9 cellular contexts compared by ENCODE assay signal in genomic region chr4:186472948-186473347, GRCh38.
DNase-seq lines count a peak whose midpoint lies in the region; ATAC-seq and TF ChIP-seq lines count a peak whose summit lies in the region.
"Had no signal": no experiment of that assay in that cellular context is flagged by ENCODE, and none has a peak within 500 bp of the region (broad histone marks: within the 10 kb centered on the region; RNA-seq: fewer than 3 reads in every experiment).

No MANE protein-coding gene starts in this region.

- no peaks in the 10 kb centered on the region for H3K4me1 ChIP-seq in foreskin keratinocyte
- no peaks in the 10 kb centered on the region for H3K4me1 ChIP-seq in testis

- no peak for TF ChIP-seq POLR2A in testis (IDR thresholded peaks at IDR 0.05)

- WGBS in testis, 2 donors: 29 to 48% methylated on average over 4 of the region's 4 CpGs

- POLR2A ChIA-PET in RWPE1 (lab: Yijun Ruan, JAX; ENCODE audit: low non-redundant PET): no interaction called here

- intact Hi-C loops in testis (cut with DNase I; ENCODE audit: low total_unique reads): no loop called here

- CTCF ChIA-PET in RWPE1 (lab: Yijun Ruan, JAX): interaction anchor here (0.7 to 1.2 kb wide), 5 partner anchors 8 to 114 kb away, joined by 3 to 7 read pairs (median 3); no protein-coding TSS in a partner anchor

- H3K27me3 ChIP-seq in foreskin keratinocyte (no peaks in the 10 kb centered on the region), testis (no peaks in the 10 kb centered on the region)

- DNase-seq in NCI-H82 (lab: John Stamatoyannopoulos, UW) (peak; percentile 35), NCI-H82 treated with DMSO at 0.1 percent for 48 hours (lab: John Stamatoyannopoulos, UW; ENCODE audit: unreplicated experiment) (no peak), RWPE1 (ENCODE audit: low spot score) (peak; percentile 39), foreskin keratinocyte (peak; percentile 8 to 20), testis (no peak), NCI-H446 treated with DMSO at 0.1 percent for 48 hours (lab: John Stamatoyannopoulos, UW) (no peak)
- DNase-seq in stimulated activated CD4-positive, alpha-beta T cell treated with anti-CD3 and anti-CD28 coated beads, Interleukin-4, amount 100 ng/mL, for 1 hour: no peak
- DNase-seq in stimulated activated CD4-positive, alpha-beta T cell treated with anti-CD3 and anti-CD28 coated beads, Interleukin-4, amount 100 ng/mL, for 24 hours: no peak
- DNase-seq: activated B cell treated with CpG ODN at 0.5 μM for 24 hours had no signal

- no peak overlapping the region for H3K4me3 ChIP-seq in testis

- H3K27ac ChIP-seq in RWPE1 (no peak overlapping the region), foreskin keratinocyte (no peak overlapping the region), testis (no peak overlapping the region)

- no peaks in the 10 kb centered on the region for H3K9me3 ChIP-seq in testis

- TF ChIP-seq CTCF in RWPE1 (conservative IDR thresholded peaks at IDR 0.05; ENCODE audit: low read depth) (peak; percentile 71), foreskin keratinocyte (conservative IDR thresholded peaks at IDR 0.05) (peak; percentile 63), testis (IDR thresholded peaks at IDR 0.05) (peak; percentile 39 to 60 (median 43))

- ATAC-seq in foreskin keratinocyte: peak; percentile 51

- H3K36me3 ChIP-seq in testis (ENCODE audit: low read depth, missing control alignments): no peaks in the 10 kb centered on the region

Comparison
In these comparisons a context has a peak if more than half of its experiments do, and no peak if none do; other contexts are left out.
1. DNase-seq: peak in NCI-H82 (single experiment), RWPE1 (single experiment) and foreskin keratinocyte (2 of 2); none in NCI-H82 treated with DMSO at 0.1 percent for 48 hours (single experiment), testis (single experiment), stimulated activated CD4-positive, alpha-beta T cell treated with anti-CD3 and anti-CD28 coated beads, Interleukin-4, amount 100 ng/mL, for 1 hour (single experiment), stimulated activated CD4-positive, alpha-beta T cell treated with anti-CD3 and anti-CD28 coated beads, Interleukin-4, amount 100 ng/mL, for 24 hours (single experiment) and NCI-H446 treated with DMSO at 0.1 percent for 48 hours (single experiment).
2. Peak in every context shown above with its lines, with median percentiles within 50 percentile points of each other: CTCF ChIP-seq.